ENCODE assay signal across 26 cellular contexts in genomic region chr2:233802132-233802815, GRCh38. TPM values are rescaled to one million over a fixed set of nuclear protein-coding genes. Genes with fewer than 3 reads are reported as not detected.
"Had no signal": no experiment of that assay in that cellular context is flagged by ENCODE, and none has a peak within 500 bp of the region (broad histone marks: within the 10 kb centered on the region; RNA-seq: fewer than 3 reads in every experiment).

No MANE protein-coding gene starts in this region.

- H3K9me3 Mint-ChIP-seq: activated naive CD4-positive, alpha-beta T cell treated with anti-CD3 and anti-CD28 coated beads, Interleukin-2, amount 50 U/mL, for 72 hours; activated T-helper 1 cell treated with anti-CD3 and anti-CD28 coated beads, Interleukin-12 subunit alpha, Interleukin-12 subunit beta, Interleukin-2, Interleukin-4 antibody, amounts not matched to agents 30 ng/mL and 10 ng/mL and 1 ng/mL, durations not matched to agents 14 hours and 24 hours and 36 hours; immature natural killer cell; memory B cell had no signal

- H3K4me1 ChIP-seq: sigmoid colon had no signal

- H3K4me3 ChIP-seq: sigmoid colon, smooth muscle cell, thyroid gland had no signal

- H3K9me3 ChIP-seq: sigmoid colon, thyroid gland had no signal

- H3K36me3 Mint-ChIP-seq: activated naive CD4-positive, alpha-beta T cell treated with anti-CD3 and anti-CD28 coated beads, Interleukin-2, amount 50 U/mL, for 72 hours; brain; immature natural killer cell; memory B cell had no signal

- H3K36me3 ChIP-seq: sigmoid colon, thyroid gland, WERI-Rb-1 had no signal

- DNase-seq: activated CD4-positive, alpha-beta T cell treated with anti-CD3 and anti-CD28 coated beads, Interleukin-2, amount 50 U/mL, for 4 hours; activated gamma-delta T cell; activated T-cell treated with anti-CD3 and anti-CD28 coated beads for 4 hours; aorta; effector CD4-positive, alpha-beta T cell; foreskin melanocyte; immature natural killer cell; stimulated activated CD4-positive, alpha-beta T cell treated with anti-CD3 and anti-CD28 coated beads, Interleukin-4, amount 100 ng/mL, for 1 hour; stimulated activated naive CD4-positive, alpha-beta T cell treated with Interleukin-2 at 50 U/mL for 16 hours; T-helper 1 cell; thyroid gland had no signal

- H3K4me3 Mint-ChIP-seq: activated T-helper 1 cell treated with anti-CD3 and anti-CD28 coated beads, Interleukin-12 subunit alpha, Interleukin-12 subunit beta, Interleukin-2, Interleukin-4 antibody, amounts not matched to agents 30 ng/mL and 10 ng/mL and 1 ng/mL, durations not matched to agents 14 hours and 24 hours and 36 hours; brain; dendritic cell treated with granulocyte-macrophage colony-stimulating factor and Interleukin-4, amounts not matched to agents 40 ng/mL and 50 ng/mL, for 4 days; immature natural killer cell; memory B cell had no signal

- H3K27ac ChIP-seq: sigmoid colon, thyroid gland, WERI-Rb-1 had no signal

- H3K27me3 ChIP-seq: sigmoid colon, thyroid gland had no signal

- H3K27ac Mint-ChIP-seq: activated naive CD4-positive, alpha-beta T cell treated with anti-CD3 and anti-CD28 coated beads, Interleukin-2, amount 50 U/mL, for 72 hours; activated T-helper 1 cell treated with anti-CD3 and anti-CD28 coated beads, Interleukin-12 subunit alpha, Interleukin-12 subunit beta, Interleukin-2, Interleukin-4 antibody, amounts not matched to agents 30 ng/mL and 10 ng/mL and 1 ng/mL, durations not matched to agents 14 hours and 24 hours and 36 hours; brain; dendritic cell treated with granulocyte-macrophage colony-stimulating factor and Interleukin-4, amounts not matched to agents 40 ng/mL and 50 ng/mL, for 4 days; immature natural killer cell; memory B cell had no signal

- H3K4me1 Mint-ChIP-seq: brain, immature natural killer cell, memory B cell had no signal

RNA-seq across cellular contexts. Expression of gene MROH2A, which starts 24.1 kb away (rescaled TPM):
- total RNA-seq: activated naive CD4-positive, alpha-beta T cell treated with anti-CD3 and anti-CD28 coated beads, Interleukin-2, amount 50 U/mL, for 72 hours; activated T-helper 1 cell treated with anti-CD3 and anti-CD28 coated beads, Interleukin-12 subunit alpha, Interleukin-12 subunit beta, Interleukin-2, Interleukin-4 antibody, amounts not matched to agents 30 ng/mL and 10 ng/mL and 1 ng/mL, durations not matched to agents 14 hours and 24 hours and 36 hours; aorta; cardiac septum; chondrocyte; mononuclear cell; myocyte; omental fat pad; sigmoid colon; smooth muscle cell; subcutaneous adipose tissue had no signal
- polyA plus RNA-seq: aorta, immature natural killer cell, neural cell, smooth muscle cell had no signal

RNA-seq across cellular contexts. Expression of gene UGT1A1, which starts 42.2 kb away (rescaled TPM):
- total RNA-seq: activated naive CD4-positive, alpha-beta T cell treated with anti-CD3 and anti-CD28 coated beads, Interleukin-2, amount 50 U/mL, for 72 hours; activated T-helper 1 cell treated with anti-CD3 and anti-CD28 coated beads, Interleukin-12 subunit alpha, Interleukin-12 subunit beta, Interleukin-2, Interleukin-4 antibody, amounts not matched to agents 30 ng/mL and 10 ng/mL and 1 ng/mL, durations not matched to agents 14 hours and 24 hours and 36 hours; aorta; cardiac septum; chondrocyte; mononuclear cell; myocyte; omental fat pad; sigmoid colon; smooth muscle cell; subcutaneous adipose tissue had no signal
- polyA plus RNA-seq: immature natural killer cell, neural cell, smooth muscle cell had no signal

RNA-seq across cellular contexts. Expression of gene HJURP, which starts 52.1 kb away (rescaled TPM):
- total RNA-seq: cardiac septum had no signal
- polyA plus RNA-seq: aorta had no signal
